ENCODE assay signal across 17 cellular contexts in genomic region chr7:102089175-102090098, GRCh38.
"Had no signal": no experiment of that assay in that cellular context is flagged by ENCODE, and none has a peak within 500 bp of the region (broad histone marks: within the 10 kb centered on the region; RNA-seq: fewer than 3 reads in every experiment).

No MANE protein-coding gene starts in this region.

- H2AFZ ChIP-seq: hepatocyte had no signal

- H3K27ac ChIP-seq: cardiac muscle cell, hepatocyte, left ventricle myocardium inferior, tibial nerve had no signal

- H3K27me3 ChIP-seq: cardiac muscle cell, hepatocyte, tibial nerve had no signal

- H3K4me2 ChIP-seq: hepatocyte had no signal

- H3K36me3 ChIP-seq: cardiac muscle cell, left ventricle myocardium inferior had no signal

- H3K4me3 ChIP-seq: cardiac muscle cell, hepatocyte, left ventricle myocardium inferior, tibial nerve had no signal

- FAIRE-seq: TTC549 had no signal

- ATAC-seq: activated CD8-positive, alpha-beta T cell treated with anti-CD3 and anti-CD28 coated beads, Interleukin-2, amount 10 ng/mL, durations not matched to agents 7 days and 5 days; naive thymus-derived CD8-positive, alpha-beta T cell; stimulated activated naive B cell treated with anti-CD40 and anti-IgM and Interleukin-4, amounts not matched to agents 10 μg/mL and 1 μg/mL and 100 μg/mL, for 72 hours had no signal

- DNase-seq: activated B cell treated with CpG ODN at 0.5 μM for 24 hours; activated CD4-positive, alpha-beta T cell treated with anti-CD3 and anti-CD28 coated beads for 48 hours; activated CD8-positive, alpha-beta T cell treated with anti-CD3 and anti-CD28 coated beads, Interleukin-2, amount 10 ng/mL, durations not matched to agents 7 days and 5 days; activated naive CD4-positive, alpha-beta T cell treated with anti-CD3 and anti-CD28 coated beads, Interleukin-2, amount 10 ng/mL, durations not matched to agents 7 days and 5 days; islet precursor cell; left ventricle myocardium inferior; naive thymus-derived CD8-positive, alpha-beta T cell; posterior cingulate gyrus; retina; stimulated activated CD4-positive, alpha-beta T cell treated with anti-CD3 and anti-CD28 coated beads, Interleukin-15, amount 100 ng/mL, for 24 hours; stimulated activated CD4-positive, alpha-beta T cell treated with anti-CD3 and anti-CD28 coated beads, Interleukin-4, amount 100 ng/mL, for 1 hour; stimulated activated naive B cell treated with anti-CD40 and anti-IgM and Interleukin-4, amounts not matched to agents 10 μg/mL and 1 μg/mL and 100 μg/mL, for 72 hours; T-helper 2 cell had no signal
